1 cellular context compared by ENCODE assay signal in genomic region chr15:56484284-56484683, GRCh38.
TF ChIP-seq lines count a peak whose summit lies in the region.

No MANE protein-coding gene starts in this region.

TF ChIP-seq in K562, 482 proteins besides CTCF, POLR2A, EP300 and RAD21 (continued from another document):
- TF ChIP-seq ZHX1 (conservative IDR thresholded peaks at IDR 0.05; ENCODE audit: low read length) (no peak), MAZ (CRISPR knock-in tag; conservative IDR thresholded peaks at IDR 0.05 in 1 of 2, IDR thresholded peaks at IDR 0.05 in 1 of 2) (no peak), KHSRP (IDR thresholded peaks at IDR 0.05) (no peak), ZNF263 (CRISPR knock-in tag; IDR thresholded peaks at IDR 0.05; ENCODE audit: borderline replicate concordance) (no peak)
